In the genomic region with DNA sequence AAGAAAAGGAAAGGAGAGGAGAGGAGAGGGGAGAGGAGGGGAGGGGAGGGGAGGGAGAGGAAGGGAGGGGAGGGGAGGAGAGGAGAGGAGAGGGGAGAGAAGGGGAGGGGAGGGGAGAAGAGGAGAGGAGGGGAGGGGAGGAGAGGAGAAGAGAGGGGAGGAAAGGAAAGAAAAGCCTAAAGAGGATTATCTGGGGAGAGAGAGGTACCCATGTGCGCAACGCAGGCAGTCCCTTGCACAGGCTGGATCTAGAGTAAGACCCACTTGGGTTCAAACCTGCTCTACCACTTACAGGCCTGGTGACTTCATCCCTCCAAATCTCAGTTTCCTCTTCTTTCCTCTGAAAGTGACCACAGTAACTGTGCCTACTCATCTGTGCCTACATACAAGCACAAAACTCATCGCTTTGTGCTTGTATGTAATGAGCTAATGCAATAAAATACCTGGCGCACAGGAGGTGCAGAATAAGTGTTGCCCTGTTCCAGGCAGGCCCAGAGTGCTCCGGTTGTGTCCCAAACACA, we compare ENCODE assay signal across 1 cellular context.
TF ChIP-seq lines count a peak whose summit lies in the region.

No MANE protein-coding gene starts in this region.

TF ChIP-seq in GM12878, 131 proteins besides CTCF, POLR2A, EP300 and RAD21:
- TF ChIP-seq CHD2 (IDR thresholded peaks at IDR 0.05; ENCODE audit: borderline replicate concordance, low read depth, low read length) (no peak), RUNX3 (IDR thresholded peaks at IDR 0.05; ENCODE audit: low read length) (peak; percentile 34; the same call in 1 of the 2 replicates)
